Comparison of ENCODE assay signal across 21 cellular contexts in genomic region chr22:29740216-29740615, GRCh38. TPM values are rescaled to one million over a fixed set of nuclear protein-coding genes. Genes with fewer than 3 reads are reported as not detected.
DNase-seq lines count a peak whose midpoint lies in the region; ATAC-seq and TF ChIP-seq lines count a peak whose summit lies in the region.
"Had no signal": no experiment of that assay in that cellular context is flagged by ENCODE, and none has a peak within 500 bp of the region (broad histone marks: within the 10 kb centered on the region; RNA-seq: fewer than 3 reads in every experiment).

No MANE protein-coding gene starts in this region.

- H3K4me3 ChIP-seq in heart left ventricle = no peak overlapping the region
- H3K4me3 ChIP-seq: BLaER1 treated with 17β-estradiol and CSF1 and Interleukin-3, amounts not matched to agents 10 nM and 100 nM; GM12878 had no signal

- DNase-seq in Right ventricle myocardium inferior (ENCODE audit: missing footprints) (peak; percentile 51), heart left ventricle (no peak), glutamatergic neuron (peak; percentile 10)
- no peak for DNase-seq in stimulated activated effector memory CD8-positive, alpha-beta T cell treated with anti-CD3 and anti-CD28 coated beads, Interleukin-12 subunit alpha, Interleukin-12 subunit beta, amount 100 ng/mL, for 72 hours (ENCODE audit: low spot score in 2 of 2)
- DNase-seq: CD4-positive, alpha-beta T cell; CD8-positive, alpha-beta memory T cell; DMS 273 treated with DMSO at 0.1 percent for 48 hours; DMS79; EL; GDM1; GOT3; HCEC 1CT had no signal

- peaks cover 3% of the 10 kb centered on the region for H3K36me3 Mint-ChIP-seq in glutamatergic neuron (ENCODE audit: unreplicated experiment)
- H3K36me3 Mint-ChIP-seq in stimulated activated effector memory CD8-positive, alpha-beta T cell treated with anti-CD3 and anti-CD28 coated beads, Interleukin-12 subunit alpha, Interleukin-12 subunit beta, amount 100 ng/mL, for 72 hours = peaks cover 11% of the 10 kb centered on the region

- no peaks in the 10 kb centered on the region for H3K9me3 ChIP-seq in heart left ventricle
- H3K9me3 ChIP-seq: BLaER1 treated with 17β-estradiol and CSF1 and Interleukin-3, amounts not matched to agents 10 nM and 100 nM had no signal

- H3K27ac ChIP-seq in heart left ventricle = no peak overlapping the region
- H3K27ac ChIP-seq: 22Rv1 had no signal

- H3K27ac Mint-ChIP-seq in glutamatergic neuron (ENCODE audit: unreplicated experiment) = no peak overlapping the region
- peak overlapping the region; percentile 12 for H3K27ac Mint-ChIP-seq in stimulated activated effector memory CD8-positive, alpha-beta T cell treated with anti-CD3 and anti-CD28 coated beads, Interleukin-12 subunit alpha, Interleukin-12 subunit beta, amount 100 ng/mL, for 72 hours
- H3K27ac Mint-ChIP-seq: B cell; CD14-positive monocyte; CD4-positive, alpha-beta T cell had no signal

- intact Hi-C loops in Right ventricle myocardium inferior (cut with DNase I) (no loop called here), heart left ventricle (cut with DNase I) (no loop called here)

- TF ChIP-seq CTCF in heart left ventricle (IDR thresholded peaks at IDR 0.05) (no peak), glutamatergic neuron (IDR thresholded peaks at IDR 0.05; ENCODE audit: partially characterized antibody, unreplicated experiment) (no peak)

- ATAC-seq in Right ventricle myocardium inferior (no peak), heart left ventricle (no peak), HG03175 (IDR thresholded peaks at IDR 0.05; ENCODE audit: unreplicated experiment) (no peak), GM18511 (IDR thresholded peaks at IDR 0.05; ENCODE audit: unreplicated experiment) (no peak), HG03280 (IDR thresholded peaks at IDR 0.05; ENCODE audit: unreplicated experiment) (no peak)
- ATAC-seq in stimulated activated effector memory CD8-positive, alpha-beta T cell treated with anti-CD3 and anti-CD28 coated beads, Interleukin-12 subunit alpha, Interleukin-12 subunit beta, amount 100 ng/mL, for 72 hours = no peak
- ATAC-seq: GM12878 had no signal

- H3K9me3 Mint-ChIP-seq in glutamatergic neuron (ENCODE audit: unreplicated experiment) = peaks cover 1% of the 10 kb centered on the region
- H3K9me3 Mint-ChIP-seq in stimulated activated effector memory CD8-positive, alpha-beta T cell treated with anti-CD3 and anti-CD28 coated beads, Interleukin-12 subunit alpha, Interleukin-12 subunit beta, amount 100 ng/mL, for 72 hours = no peaks in the 10 kb centered on the region
- H3K9me3 Mint-ChIP-seq: CD4-positive, alpha-beta T cell; CD8-positive, alpha-beta memory T cell had no signal

- no peak overlapping the region for H3K4me3 Mint-ChIP-seq in glutamatergic neuron (ENCODE audit: unreplicated experiment)
- no peak overlapping the region for H3K4me3 Mint-ChIP-seq in stimulated activated effector memory CD8-positive, alpha-beta T cell treated with anti-CD3 and anti-CD28 coated beads, Interleukin-12 subunit alpha, Interleukin-12 subunit beta, amount 100 ng/mL, for 72 hours
- H3K4me3 Mint-ChIP-seq: B cell; CD14-positive monocyte; CD4-positive, alpha-beta T cell; CD8-positive, alpha-beta memory T cell had no signal

- H3K36me3 ChIP-seq in heart left ventricle = peaks cover 0 to 55% (median 35%) of the 10 kb centered on the region in 9 donors

- H3K27me3 ChIP-seq in heart left ventricle = no peaks in the 10 kb centered on the region

- H3K27me3 Mint-ChIP-seq in glutamatergic neuron (ENCODE audit: unreplicated experiment) = no peaks in the 10 kb centered on the region
- H3K27me3 Mint-ChIP-seq: B cell; CD4-positive, alpha-beta T cell; CD8-positive, alpha-beta memory T cell had no signal

- no peak for TF ChIP-seq POLR2A in heart left ventricle (IDR thresholded peaks at IDR 0.05)

- WGBS in heart left ventricle, 4 donors = 90 to 97% (median 96%) methylated on average over 3 to 5 of the region's 5 CpGs

- no peaks in the 10 kb centered on the region for H3K4me1 ChIP-seq in heart left ventricle

- no peaks in the 10 kb centered on the region for H3K4me1 Mint-ChIP-seq in glutamatergic neuron (ENCODE audit: low read depth, unreplicated experiment)
- no peaks in the 10 kb centered on the region for H3K4me1 Mint-ChIP-seq in stimulated activated effector memory CD8-positive, alpha-beta T cell treated with anti-CD3 and anti-CD28 coated beads, Interleukin-12 subunit alpha, Interleukin-12 subunit beta, amount 100 ng/mL, for 72 hours
- H3K4me1 Mint-ChIP-seq: B cell; CD14-positive monocyte; CD8-positive, alpha-beta memory T cell had no signal

RNA-seq across cellular contexts. Expression of gene CABP7, which starts 20.4 kb away (rescaled TPM):
- not detected for total RNA-seq in Right ventricle myocardium inferior
- not detected for total RNA-seq in heart left ventricle
- polyA plus RNA-seq in heart left ventricle = under 1 TPM; 0.03 to 0.11 TPM
- 14.6 TPM for total RNA-seq in glutamatergic neuron (ENCODE audit: unreplicated experiment)
- total RNA-seq: B cell had no signal
- polyA plus RNA-seq: AG04450; CD8-positive, alpha-beta memory T cell had no signal

RNA-seq across cellular contexts. Expression of gene ZMAT5, which starts 26.6 kb away (rescaled TPM):
- total RNA-seq in Right ventricle myocardium inferior (21.7 TPM), heart left ventricle (10 to 100 TPM; 19.4 to 28.9 (median 20.9) TPM), glutamatergic neuron (ENCODE audit: unreplicated experiment) (16.9 TPM)
- 10 to 100 TPM; 30.1 to 37.2 TPM for polyA plus RNA-seq in heart left ventricle

RNA-seq across cellular contexts. Expression of gene UQCR10, which starts 27.0 kb away (rescaled TPM):
- total RNA-seq in Right ventricle myocardium inferior = 381 TPM
- 100 to 1,000 TPM; 244 to 396 (median 299) TPM for total RNA-seq in heart left ventricle
- polyA plus RNA-seq in heart left ventricle = 1,000 to 10,000 TPM in 1 of 2 donors, 100 to 1,000 TPM in 1; 355 to 1,063 TPM
- total RNA-seq in glutamatergic neuron (ENCODE audit: unreplicated experiment) = 77.7 TPM

Comparison
In these comparisons a context has a peak if more than half of its experiments do, and no peak if none do; other contexts are left out.
1. DNase-seq: peak in Right ventricle myocardium inferior (single experiment) and glutamatergic neuron (single experiment); none in heart left ventricle (0 of 5) and stimulated activated effector memory CD8-positive, alpha-beta T cell treated with anti-CD3 and anti-CD28 coated beads, Interleukin-12 subunit alpha, Interleukin-12 subunit beta, amount 100 ng/mL, for 72 hours (0 of 2).
2. RNA of gene CABP7, which starts 20.4 kb away (total RNA-seq): 14.6 TPM in glutamatergic neuron (single experiment); not detected in Right ventricle myocardium inferior (single experiment) and not detected in heart left ventricle; every median in the first group is over 10 times any median in the second.